27 cellular contexts compared by ENCODE assay signal in genomic region chr6:72890233-72890632, GRCh38.
"Had no signal": no experiment of that assay in that cellular context is flagged by ENCODE, and none has a peak within 500 bp of the region (broad histone marks: within the 10 kb centered on the region; RNA-seq: fewer than 3 reads in every experiment).

No MANE protein-coding gene starts in this region.

- ATAC-seq: effector memory CD8-positive, alpha-beta T cell; gastrocnemius medialis; left lung; lower lobe of right lung; psoas muscle had no signal

- H3K27ac Mint-ChIP-seq: activated naive CD4-positive, alpha-beta T cell treated with anti-CD3 and anti-CD28 coated beads, Interleukin-2, amount 10 ng/mL, durations not matched to agents 7 days and 5 days; activated T-helper 1 cell treated with anti-CD3 and anti-CD28 coated beads, Interleukin-12 subunit alpha, Interleukin-12 subunit beta, Interleukin-2, Interleukin-4 antibody, amounts not matched to agents 30 ng/mL and 10 ng/mL and 1 ng/mL, durations not matched to agents 14 hours and 24 hours and 36 hours; effector memory CD8-positive, alpha-beta T cell; natural killer cell; neural progenitor cell had no signal

- H3K4me3 Mint-ChIP-seq: activated naive CD4-positive, alpha-beta T cell treated with anti-CD3 and anti-CD28 coated beads, Interleukin-2, amount 10 ng/mL, durations not matched to agents 7 days and 5 days; activated T-helper 1 cell treated with anti-CD3 and anti-CD28 coated beads, Interleukin-12 subunit alpha, Interleukin-12 subunit beta, Interleukin-2, Interleukin-4 antibody, amounts not matched to agents 30 ng/mL and 10 ng/mL and 1 ng/mL, durations not matched to agents 14 hours and 24 hours and 36 hours; effector memory CD8-positive, alpha-beta T cell; natural killer cell; neural progenitor cell had no signal

- H3K27ac ChIP-seq: gastrocnemius medialis, left lung, lower lobe of right lung, neural progenitor cell, parathyroid adenoma, psoas muscle, right atrium auricular region, testis, transverse colon had no signal

- H3K36me3 Mint-ChIP-seq: activated naive CD4-positive, alpha-beta T cell treated with anti-CD3 and anti-CD28 coated beads, Interleukin-2, amount 10 ng/mL, durations not matched to agents 7 days and 5 days; neural progenitor cell had no signal

- H3K9me3 ChIP-seq: gastrocnemius medialis, lower lobe of right lung, psoas muscle, right atrium auricular region, testis, transverse colon had no signal

- H3K27me3 ChIP-seq: gastrocnemius medialis, left lung, neural progenitor cell, right atrium auricular region, testis, transverse colon had no signal

- H3K36me3 ChIP-seq: gastrocnemius medialis, left lung, lower lobe of right lung, neural progenitor cell, right atrium auricular region, transverse colon had no signal

- H3K4me1 Mint-ChIP-seq: activated naive CD4-positive, alpha-beta T cell treated with anti-CD3 and anti-CD28 coated beads, Interleukin-2, amount 10 ng/mL, durations not matched to agents 7 days and 5 days; neural progenitor cell had no signal

- H3K4me3 ChIP-seq: gastrocnemius medialis, left lung, lower lobe of right lung, neural progenitor cell, psoas muscle, right atrium auricular region, testis, transverse colon had no signal

- DNase-seq: activated CD4-positive, alpha-beta T cell treated with anti-CD3 and anti-CD28 coated beads, Interleukin-2, amount 50 U/mL, for 1 hour; activated CD4-positive, CD25-positive, alpha-beta regulatory T cell treated with anti-CD3 and anti-CD28 coated beads, Interleukin-2, amount 50 U/mL, for 72 hours; activated gamma-delta T cell; activated naive CD4-positive, alpha-beta T cell treated with anti-CD3 and anti-CD28 coated beads, Interleukin-2, amount 10 ng/mL, durations not matched to agents 7 days and 5 days; activated T-cell treated with anti-CD3 and anti-CD28 coated beads for 4 hours; amygdala; caudate nucleus; cortex of kidney; effector memory CD8-positive, alpha-beta T cell; erythroblast; gastrocnemius medialis; glutamatergic neuron; left lung; lower lobe of right lung; mesenchymal stem cell; natural killer cell; occipital lobe; psoas muscle; stimulated activated CD4-positive, alpha-beta T cell treated with anti-CD3 and anti-CD28 coated beads, Interleukin-15, amount 100 ng/mL, for 24 hours; stimulated activated CD4-positive, alpha-beta T cell treated with anti-CD3 and anti-CD28 coated beads, Interleukin-2, amount 100 ng/mL, for 24 hours; stimulated activated naive CD4-positive, alpha-beta T cell; testis; transverse colon had no signal

- H3K4me1 ChIP-seq: gastrocnemius medialis, left lung, lower lobe of right lung, neural progenitor cell, parathyroid adenoma, psoas muscle, right atrium auricular region, testis, transverse colon had no signal
